Comparison of ENCODE assay signal across 8 cellular contexts in genomic region chr1:37323486-37324377, GRCh38.
DNase-seq lines count a peak whose midpoint lies in the region; ATAC-seq and TF ChIP-seq lines count a peak whose summit lies in the region.

No MANE protein-coding gene starts in this region.

- H3K9me3 ChIP-seq in SJCRH30 (replicated peaks) (no peaks in the 10 kb centered on the region), transverse colon (peaks cover 8 to 9% of the 10 kb centered on the region in 2 donors)

- H3K36me3 ChIP-seq in SJCRH30 (no peaks in the 10 kb centered on the region), transverse colon (no peaks in the 10 kb centered on the region)

- TF ChIP-seq POLR2A in transverse colon (IDR thresholded peaks at IDR 0.05): no peak

- 29 to 49% methylated on average over 8 to 19 of the region's 19 CpGs for WGBS in transverse colon (ENCODE audit: low coverage in 1 of 2), 2 donors

- peak; percentile 59 for TF ChIP-seq CTCF in GM20000 (IDR thresholded peaks at IDR 0.05; ENCODE audit: extremely low read depth, missing control alignments)
- peak; percentile 40 to 58 (median 53) for TF ChIP-seq CTCF in transverse colon (IDR thresholded peaks at IDR 0.05)

- H3K27ac ChIP-seq in SJCRH30 (no peak overlapping the region), transverse colon (no peak overlapping the region)

- H3K4me3 ChIP-seq in SJCRH30 (no peak overlapping the region), transverse colon (no peak overlapping the region)

- H3K4me1 ChIP-seq in SJCRH30: no peaks in the 10 kb centered on the region
- no peaks in the 10 kb centered on the region for H3K4me1 ChIP-seq in transverse colon

- peak; percentile 80 for DNase-seq in D341Med (ENCODE audit: low spot score)
- DNase-seq in GM20000 (ENCODE audit: low spot score): peak; percentile 72
- DNase-seq in SJCRH30: peak; percentile 21 to 71
- peak; percentile 13 for DNase-seq in foreskin melanocyte
- no peak for DNase-seq in transverse colon
- DNase-seq in HCEC 1CT: no peak

- ATAC-seq in GM21529 (IDR thresholded peaks at IDR 0.05; ENCODE audit: unreplicated experiment) (no peak), HG02973 (IDR thresholded peaks at IDR 0.05; ENCODE audit: unreplicated experiment) (no peak)

- peaks cover 17% of the 10 kb centered on the region for H3K27me3 ChIP-seq in SJCRH30
- H3K27me3 ChIP-seq in transverse colon: peaks cover 27% of the 10 kb centered on the region

- intact Hi-C loops in transverse colon (cut with DNase I; ENCODE audit: low total_unique reads): no loop called here

- in situ Hi-C loops in transverse colon (cut with MboI; ENCODE audit: low pct_ligation_motif_present in 1 of 4, low pct_unique_long_range_greater_than_20kb in 1 of 4, low sequenced_read_pairs in 3 of 4): no loop called here

- TF ChIP-seq EP300 in transverse colon (IDR thresholded peaks at IDR 0.05; ENCODE audit: low read depth): no peak

Comparison
In these comparisons a context has a peak if more than half of its experiments do, and no peak if none do; other contexts are left out.
1. DNase-seq: peak in D341Med (single experiment), GM20000 (single experiment), SJCRH30 (2 of 2) and foreskin melanocyte (single experiment); none in transverse colon (single experiment) and HCEC 1CT (single experiment).